Comparison of ENCODE assay signal across 20 cellular contexts in genomic region chr3:126964261-126964660, GRCh38. TPM values are rescaled to one million over a fixed set of nuclear protein-coding genes. Genes with fewer than 3 reads are reported as not detected.
DNase-seq lines count a peak whose midpoint lies in the region; ATAC-seq, FAIRE-seq and TF ChIP-seq lines count a peak whose summit lies in the region.
"Had no signal": no experiment of that assay in that cellular context is flagged by ENCODE, and none has a peak within 500 bp of the region (broad histone marks: within the 10 kb centered on the region; RNA-seq: fewer than 3 reads in every experiment).

No MANE protein-coding gene starts in this region.

- no peaks in the 10 kb centered on the region for H3K9me3 Mint-ChIP-seq in neural progenitor cell

- peaks cover 28% of the 10 kb centered on the region for H3K4me1 Mint-ChIP-seq in neural progenitor cell
- H3K4me1 Mint-ChIP-seq: CD4-positive, CD25-positive, alpha-beta regulatory T cell had no signal

- H3F3A ChIP-seq in neural progenitor cell (ENCODE audit: low read depth), result no peaks in the 10 kb centered on the region

- no peaks in the 10 kb centered on the region for H3K36me3 ChIP-seq in bronchial epithelial cell (ENCODE audit: control insufficient read depth, insufficient read depth, low read length)
- H3K36me3 ChIP-seq in neural progenitor cell, result no peaks in the 10 kb centered on the region
- no peaks in the 10 kb centered on the region for H3K36me3 ChIP-seq in upper lobe of right lung

- H3K4me3 Mint-ChIP-seq in neural progenitor cell, result no peak overlapping the region
- H3K4me3 Mint-ChIP-seq: CD4-positive, CD25-positive, alpha-beta regulatory T cell had no signal

- H4K20me1 ChIP-seq in neural progenitor cell (ENCODE audit: low read depth), result no peaks in the 10 kb centered on the region

- H3K4me2 ChIP-seq in neural progenitor cell, result no peak overlapping the region
- H3K4me2 ChIP-seq: KMS-11 had no signal

- no peak overlapping the region for H3K4me3 ChIP-seq in bronchial epithelial cell (ENCODE audit: low read depth, low read length)
- H3K4me3 ChIP-seq in neural progenitor cell, result no peak overlapping the region
- H3K4me3 ChIP-seq in upper lobe of right lung, result no peak overlapping the region
- H3K4me3 ChIP-seq: SK-N-MC had no signal

- FAIRE-seq in HTR-8/SVneo (lab: Jason Lieb, UNC) (peak; percentile 87), bronchial epithelial cell (lab: Jason Lieb, UNC) (peak; percentile 95), urothelium cell line (lab: Jason Lieb, UNC) (peak; percentile 83)
- FAIRE-seq: H54 had no signal

- H3K36me3 Mint-ChIP-seq in neural progenitor cell, result peaks cover 3% of the 10 kb centered on the region

- no peaks in the 10 kb centered on the region for H3K9me3 ChIP-seq in neural progenitor cell (ENCODE audit: low read depth)
- no peaks in the 10 kb centered on the region for H3K9me3 ChIP-seq in upper lobe of right lung

- H3K4me1 ChIP-seq in neural progenitor cell (peaks cover 22% of the 10 kb centered on the region), upper lobe of right lung (peaks cover 9% of the 10 kb centered on the region)

- no peak for DNase-seq in HTR-8/SVneo (ENCODE audit: insufficient read length, low spot score)
- DNase-seq in bronchial epithelial cell (ENCODE audit: low read depth), result no peak
- DNase-seq in neural progenitor cell (ENCODE audit: low spot score), result no peak
- no peak for DNase-seq in urothelium cell line (ENCODE audit: low spot score)
- DNase-seq in upper lobe of right lung, result no peak
- DNase-seq in ureter (ENCODE audit: low spot score), result no peak
- no peak for DNase-seq in cerebellar nuclear complex (lab: John Stamatoyannopoulos, UW)
- DNase-seq: CD4-positive, CD25-positive, alpha-beta regulatory T cell; EL; GF-D8; IMR-90; NCI-H1105; NCI-H146; NCI-H2029; NCI-H446; NCI-H526; SHP77 treated with DMSO at 0.1 percent for 48 hours had no signal

- H3K79me2 ChIP-seq in neural progenitor cell (ENCODE audit: low read depth), result no peaks in the 10 kb centered on the region

- no peak overlapping the region for H2AFZ ChIP-seq in neural progenitor cell (replicated peaks)

- no peak overlapping the region for H3K27ac ChIP-seq in neural progenitor cell
- no peak overlapping the region for H3K27ac ChIP-seq in upper lobe of right lung
- H3K27ac ChIP-seq: KMS-11, SK-N-MC had no signal

- no peaks in the 10 kb centered on the region for H3K27me3 Mint-ChIP-seq in neural progenitor cell (ENCODE audit: insufficient read depth, low read depth)
- H3K27me3 Mint-ChIP-seq: CD4-positive, CD25-positive, alpha-beta regulatory T cell had no signal

- H3K27ac Mint-ChIP-seq in neural progenitor cell, result peak overlapping the region; percentile 33

- TF ChIP-seq CTCF in bronchial epithelial cell (IDR thresholded peaks at IDR 0.05; ENCODE audit: insufficient read depth, low read length, severe bottlenecking) (no peak), neural progenitor cell (IDR thresholded peaks at IDR 0.05) (no peak), upper lobe of right lung (IDR thresholded peaks at IDR 0.05) (no peak)

- no peaks in the 10 kb centered on the region for H3K27me3 ChIP-seq in bronchial epithelial cell (ENCODE audit: control insufficient read depth, insufficient read depth, low read length)
- no peaks in the 10 kb centered on the region for H3K27me3 ChIP-seq in neural progenitor cell
- H3K27me3 ChIP-seq in upper lobe of right lung, result no peaks in the 10 kb centered on the region

- intact Hi-C loops in upper lobe of right lung (cut with DNase I), result no loop called here

- H3K9ac ChIP-seq in neural progenitor cell, result no peak overlapping the region
- H3K9ac ChIP-seq: KMS-11 had no signal

- no peak for ATAC-seq in upper lobe of right lung

RNA-seq across cellular contexts. Expression of gene PLXNA1, which starts 18.7 kb away (rescaled TPM):
- total RNA-seq in bronchial epithelial cell (42.1 and 53.4 TPM in 2 replicates), neural progenitor cell (ENCODE audit: low replicate concordance) (34.7 and 89.1 TPM in 2 replicates), upper lobe of right lung (53.5 TPM), ureter (43.0 TPM)
